ENCODE assay signal across 8 cellular contexts in the genomic region with DNA sequence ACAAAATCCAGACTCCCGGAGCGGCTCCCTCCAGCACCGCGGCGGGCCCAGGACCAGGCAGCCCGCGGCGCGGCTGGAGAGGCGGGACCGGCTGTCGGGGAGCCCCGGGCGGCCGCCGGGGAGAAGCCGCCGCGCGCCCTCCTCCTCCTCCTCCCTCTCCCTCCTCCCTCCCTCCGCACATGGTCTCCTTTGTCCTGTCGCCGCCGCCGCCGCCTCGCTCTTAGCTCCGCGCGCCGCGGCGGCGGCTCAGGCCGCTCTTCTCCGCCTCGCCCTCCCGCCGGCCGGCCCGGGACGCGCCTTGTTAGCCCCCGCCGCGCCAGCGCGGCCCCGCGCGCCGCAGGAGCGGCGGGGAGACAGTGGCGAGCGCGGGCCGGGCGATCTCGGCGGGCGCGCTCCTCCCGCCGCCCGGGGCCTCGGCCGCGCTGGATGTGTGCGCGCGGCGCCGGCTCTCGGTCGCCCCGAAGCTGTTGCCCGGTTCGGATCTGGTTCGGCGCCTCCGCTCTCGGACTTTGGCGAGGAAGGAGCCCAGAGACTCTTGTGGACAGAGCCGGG.
A peak's percentile ranks its signal among the peaks of the same experiment; 100 is the strongest.
DNase-seq lines count a peak whose midpoint lies in the region; ATAC-seq and TF ChIP-seq lines count a peak whose summit lies in the region.

No MANE protein-coding gene starts in this region.

- H3K27me3 ChIP-seq in dorsolateral prefrontal cortex (no peaks in the 10 kb centered on the region), tibial artery (no peaks in the 10 kb centered on the region)

- no peaks in the 10 kb centered on the region for H3K9me3 ChIP-seq in tibial artery

- ATAC-seq in GM18502 (IDR thresholded peaks at IDR 0.05; ENCODE audit: poor library complexity, unreplicated experiment) = peak; percentile 39
- peak; percentile 33 for ATAC-seq in HG03064 (IDR thresholded peaks at IDR 0.05; ENCODE audit: low read depth, unreplicated experiment)

- POLR2A ChIA-PET in AG04449 (lab: Yijun Ruan, JAX) = interaction anchor here (1.2 kb wide), 1 partner anchor 15 kb away, joined by 3 read pairs; no protein-coding TSS in a partner anchor

- intact Hi-C loops in dorsolateral prefrontal cortex (cut with DNase I) = loop anchor here (10.0 kb wide), 2 partner anchors 280 to 1100 kb away; partner anchors contain the start of gene AUTS2 (in 1 of the 2)
- intact Hi-C loops in tibial artery (cut with DNase I; ENCODE audit: low total_unique reads) = no loop called here

- H3K27ac ChIP-seq in dorsolateral prefrontal cortex (peak overlapping the region in 42 of 59 donors; percentile 14 to 87 (median 64)), tibial artery (peak overlapping the region; percentile 87 to 88)

- no peak for DNase-seq in AG04449 (ENCODE audit: low read depth, low spot score)
- DNase-seq in dorsolateral prefrontal cortex = peak in 4 of 10 donors; percentile 24 to 61 (median 38)
- DNase-seq in lung microvascular endothelial cell (ENCODE audit: low read depth in 2 of 2) = peak; percentile 5 to 11
- peak in 1 of 2 donors; percentile 68 for DNase-seq in tibial artery
- DNase-seq in DMS153 (lab: John Stamatoyannopoulos, UW) = no peak

- TF ChIP-seq POLR2A in Raji (IDR thresholded peaks at IDR 0.05; ENCODE audit: insufficient read depth, low read depth, low read length) = 0 out of 2 replicates have a peak, but pooled peaks have one; percentile 6

- H3K4me1 ChIP-seq in tibial artery = peaks cover 0 to 25% (median 12%) of the 10 kb centered on the region in 4 donors

- peak overlapping the region; percentile 71 for H3K4me3 ChIP-seq in AG04449 (ENCODE audit: low read depth, low read length)
- peak overlapping the region; percentile 57 to 83 (median 73) for H3K4me3 ChIP-seq in dorsolateral prefrontal cortex
- H3K4me3 ChIP-seq in tibial artery = peak overlapping the region; percentile 83 to 93

- no peaks in the 10 kb centered on the region for H3K36me3 ChIP-seq in tibial artery

- CTCF ChIA-PET in AG04449 (lab: Yijun Ruan, JAX) = interaction anchor here (0.7 to 1.8 kb wide), 3 partner anchors 9 to 334 kb away, joined by 3 to 5 read pairs (median 3); no protein-coding TSS in a partner anchor

- no peak for TF ChIP-seq CTCF in AG04449 (IDR thresholded peaks at IDR 0.05; ENCODE audit: insufficient read depth, low read length, missing control alignments)
- no peak for TF ChIP-seq CTCF in dorsolateral prefrontal cortex (IDR thresholded peaks at IDR 0.05 in 54 of 56, conservative IDR thresholded peaks at IDR 0.05 in 2 of 56; ENCODE audit: low read depth in 1 of 56, partially characterized antibody in 56 of 56)
- TF ChIP-seq CTCF in tibial artery (IDR thresholded peaks at IDR 0.05) = no peak

Comparison
In these comparisons a context has a peak if more than half of its experiments do, and no peak if none do; other contexts are left out.
1. DNase-seq: peak in lung microvascular endothelial cell (2 of 2); none in AG04449 (single experiment) and DMS153 (single experiment).
2. Peak in every context shown above with its lines, with median percentiles within 50 percentile points of each other: H3K4me3 ChIP-seq.